ENCODE assay signal across 1 cellular context in genomic region chr16:24044467-24044866, GRCh38.
TF ChIP-seq lines count a peak whose summit lies in the region.

No MANE protein-coding gene starts in this region.

TF ChIP-seq in GM12878, 131 proteins besides CTCF, POLR2A, EP300 and RAD21 (continued from another document):
- TF ChIP-seq ZBTB40 (IDR thresholded peaks at IDR 0.05; ENCODE audit: borderline replicate concordance) (peak; percentile 77), STAT1 (conservative IDR thresholded peaks at IDR 0.05) (no peak), SUPT20H (IDR thresholded peaks at IDR 0.05; ENCODE audit: borderline replicate concordance, control insufficient read depth, low read depth, low read length) (no peak), CREB1 (IDR thresholded peaks at IDR 0.05; ENCODE audit: low read depth) (no peak)
